Comparison of ENCODE assay signal across 8 cellular contexts in the genomic region with DNA sequence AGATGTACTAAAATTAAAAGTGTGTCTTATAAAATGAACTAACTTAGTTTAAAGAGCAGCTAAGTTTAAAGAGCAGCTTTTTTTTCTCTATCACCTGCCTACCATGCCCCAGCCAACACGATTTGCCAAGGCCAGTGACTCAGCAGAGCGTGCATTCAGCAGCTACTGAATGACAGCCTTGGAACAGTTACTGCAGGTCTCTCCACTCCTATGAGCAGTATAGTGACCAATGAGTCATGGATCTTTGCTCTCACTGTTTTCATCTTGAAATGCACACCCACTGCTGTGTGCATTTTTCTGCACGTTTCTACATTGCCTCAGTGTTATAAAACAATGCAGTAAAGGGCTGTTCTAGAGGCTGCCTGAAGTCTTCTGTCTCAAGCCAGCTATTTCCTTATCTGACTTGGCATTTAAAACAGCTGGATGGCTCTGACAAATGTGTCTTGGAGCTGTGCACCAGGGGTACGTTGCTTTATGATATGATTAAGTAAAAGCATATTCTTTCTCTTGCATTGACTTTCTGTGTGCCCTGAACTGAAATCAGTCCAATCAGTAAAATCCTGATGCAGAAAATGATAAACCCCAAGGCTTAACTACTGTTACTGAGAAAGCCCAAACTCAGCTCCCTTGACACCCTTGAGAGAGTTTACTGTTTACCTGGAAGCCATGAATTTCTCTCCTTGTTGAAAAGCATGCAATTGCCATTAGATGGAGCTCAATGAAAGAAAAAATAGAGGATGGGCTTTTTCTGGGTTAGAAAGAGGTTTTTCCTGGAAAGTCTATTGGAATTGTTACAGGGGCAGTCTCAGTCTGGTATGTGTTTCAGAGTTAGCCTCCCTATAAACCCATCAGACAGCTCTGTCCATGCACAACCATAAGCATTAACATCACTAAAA.
DNase-seq lines count a peak whose midpoint lies in the region; ATAC-seq, FAIRE-seq and TF ChIP-seq lines count a peak whose summit lies in the region.

No MANE protein-coding gene starts in this region.

- H3K27me3 ChIP-seq in AG04450 (ENCODE audit: control insufficient read depth, insufficient read depth, low read length) (no peaks in the 10 kb centered on the region), astrocyte (ENCODE audit: insufficient read depth, low read length) (no peaks in the 10 kb centered on the region), Caco-2 (replicated peaks; ENCODE audit: control insufficient read depth, insufficient read depth, low read length) (no peaks in the 10 kb centered on the region)

- no peaks in the 10 kb centered on the region for H3K4me1 ChIP-seq in astrocyte (ENCODE audit: insufficient read depth, low read length)
- H3K4me1 ChIP-seq in Caco-2, result no peaks in the 10 kb centered on the region

- ATAC-seq in stimulated activated memory B cell treated with anti-CD40 and anti-IgM and Interleukin-4, amounts not matched to agents 10 μg/mL and 1 μg/mL and 100 μg/mL, for 72 hours, result no peak

- no peak overlapping the region for H2AFZ ChIP-seq in astrocyte (ENCODE audit: low read depth, low read length)

- intact Hi-C loops in Caco-2 (cut with micrococcal nuclease; ENCODE audit: unreplicated experiment), result loop anchor here (1.0 to 10.0 kb wide), 3 partner anchors 84 to 162 kb away; a partner anchor contains a TSS

- CTCF ChIA-PET in AG04450 (lab: Charles Lee), result interaction anchor here (0.5 to 1.6 kb wide), 8 partner anchors 13 to 650 kb away, joined by 3 to 10 read pairs (median 4); no protein-coding TSS in a partner anchor
- CTCF ChIA-PET in Caco-2 (lab: Charles Lee), result interaction anchor here (1.8 kb wide), 1 partner anchor 84 kb away, joined by 7 read pairs; no protein-coding TSS in a partner anchor

- no peak for FAIRE-seq in astrocyte (lab: Jason Lieb, UNC)
- FAIRE-seq in islet of Langerhans (lab: Jason Lieb, UNC), result peak; percentile 58

- H3K9me3 ChIP-seq in AG04450 (ENCODE audit: control insufficient read depth, insufficient read depth, low read length) (no peaks in the 10 kb centered on the region), astrocyte (ENCODE audit: insufficient read depth, low read depth, low read length) (no peaks in the 10 kb centered on the region), Caco-2 (no peaks in the 10 kb centered on the region)

- no peak overlapping the region for H3K4me3 Mint-ChIP-seq in astrocyte (ENCODE audit: unreplicated experiment)
- H3K4me3 Mint-ChIP-seq in Caco-2 (ENCODE audit: unreplicated experiment), result no peak overlapping the region
- H3K4me3 Mint-ChIP-seq in stimulated activated memory B cell treated with anti-CD40 and anti-IgM and Interleukin-4, amounts not matched to agents 10 μg/mL and 1 μg/mL and 100 μg/mL, for 72 hours, result no peak overlapping the region

- H3K9me3 Mint-ChIP-seq in astrocyte (ENCODE audit: unreplicated experiment) (peaks cover 3% of the 10 kb centered on the region), Caco-2 (ENCODE audit: unreplicated experiment) (no peaks in the 10 kb centered on the region)
- H3K9me3 Mint-ChIP-seq in stimulated activated memory B cell treated with anti-CD40 and anti-IgM and Interleukin-4, amounts not matched to agents 10 μg/mL and 1 μg/mL and 100 μg/mL, for 72 hours, result no peaks in the 10 kb centered on the region

- H3K4me3 ChIP-seq in AG04450 (ENCODE audit: low read depth, low read length) (no peak overlapping the region), astrocyte (ENCODE audit: insufficient read depth, low read depth, low read length) (no peak overlapping the region), Caco-2 (ENCODE audit: low read depth, low read length) (no peak overlapping the region)

- peaks cover 20% of the 10 kb centered on the region for H3K4me1 Mint-ChIP-seq in astrocyte (ENCODE audit: low read depth, unreplicated experiment)
- no peaks in the 10 kb centered on the region for H3K4me1 Mint-ChIP-seq in Caco-2 (ENCODE audit: low read depth, unreplicated experiment)
- H3K4me1 Mint-ChIP-seq in stimulated activated memory B cell treated with anti-CD40 and anti-IgM and Interleukin-4, amounts not matched to agents 10 μg/mL and 1 μg/mL and 100 μg/mL, for 72 hours, result no peaks in the 10 kb centered on the region

- TF ChIP-seq CTCF in AG04450 (IDR thresholded peaks at IDR 0.05; ENCODE audit: low read depth, low read length) (0 out of 2 replicates have a peak, but pooled peaks have one; percentile 1), astrocyte (IDR thresholded peaks at IDR 0.05; ENCODE audit: insufficient read depth, low read depth, low read length) (no peak), Caco-2 (IDR thresholded peaks at IDR 0.05; ENCODE audit: insufficient read depth in 1 of 2, low read depth in 1 of 2, low read length in 1 of 2, severe bottlenecking in 1 of 2, unreplicated experiment in 1 of 2) (no peak)

- H3K4me2 ChIP-seq in astrocyte (ENCODE audit: low read length), result peak overlapping the region; percentile 32

- H4K20me1 ChIP-seq in astrocyte (ENCODE audit: insufficient read depth, low read length), result no peaks in the 10 kb centered on the region

- no TSS peak for BruUV-seq in Caco-2 (replicated peaks; lab: Mats Ljungman, UMichigan)

- H3K27ac Mint-ChIP-seq in astrocyte (ENCODE audit: unreplicated experiment) (no peak overlapping the region), Caco-2 (ENCODE audit: unreplicated experiment) (no peak overlapping the region)
- H3K27ac Mint-ChIP-seq in stimulated activated memory B cell treated with anti-CD40 and anti-IgM and Interleukin-4, amounts not matched to agents 10 μg/mL and 1 μg/mL and 100 μg/mL, for 72 hours, result no peak overlapping the region

- no peaks in the 10 kb centered on the region for H3K27me3 Mint-ChIP-seq in astrocyte (ENCODE audit: low read depth, unreplicated experiment)
- peaks cover 4% of the 10 kb centered on the region for H3K27me3 Mint-ChIP-seq in Caco-2 (ENCODE audit: insufficient read depth, unreplicated experiment)
- no peaks in the 10 kb centered on the region for H3K27me3 Mint-ChIP-seq in stimulated activated memory B cell treated with anti-CD40 and anti-IgM and Interleukin-4, amounts not matched to agents 10 μg/mL and 1 μg/mL and 100 μg/mL, for 72 hours

- peaks cover 2% of the 10 kb centered on the region for H3K36me3 Mint-ChIP-seq in astrocyte (ENCODE audit: low read depth, unreplicated experiment)
- no peaks in the 10 kb centered on the region for H3K36me3 Mint-ChIP-seq in Caco-2 (ENCODE audit: insufficient read depth, unreplicated experiment)
- H3K36me3 Mint-ChIP-seq in stimulated activated memory B cell treated with anti-CD40 and anti-IgM and Interleukin-4, amounts not matched to agents 10 μg/mL and 1 μg/mL and 100 μg/mL, for 72 hours, result no peaks in the 10 kb centered on the region

- H3K79me2 ChIP-seq in astrocyte (ENCODE audit: insufficient read depth, low read length), result no peaks in the 10 kb centered on the region

- DNase-seq in AG04450 (ENCODE audit: low read depth, low spot score), result peak; percentile 63
- DNase-seq in HT1080 (ENCODE audit: low read depth), result peak; percentile 90
- DNase-seq in astrocyte (ENCODE audit: low read depth), result peak; percentile 80
- DNase-seq in stromal cell of bone marrow (ENCODE audit: low read depth), result peak; percentile 39
- no peak for DNase-seq in Caco-2
- no peak for DNase-seq in NCI-H2171 (lab: John Stamatoyannopoulos, UW)

- POLR2A ChIA-PET in AG04450 (lab: Yijun Ruan, JAX), result interaction anchor here (1.2 kb wide), 2 partner anchors 13 to 160 kb away, joined by 3 to 5 read pairs; a partner anchor contains a TSS
- POLR2A ChIA-PET in Caco-2 (lab: Charles Lee), result no interaction called here

- H3K9ac ChIP-seq in astrocyte (ENCODE audit: low read length), result no peak overlapping the region

- H3K36me3 ChIP-seq in astrocyte (ENCODE audit: insufficient read depth, low read length) (no peaks in the 10 kb centered on the region), Caco-2 (ENCODE audit: control insufficient read depth, insufficient read depth, low read length) (no peaks in the 10 kb centered on the region)

- no peak overlapping the region for H3K27ac ChIP-seq in AG04450 (ENCODE audit: low read depth, low read length)
- no peak overlapping the region for H3K27ac ChIP-seq in astrocyte (ENCODE audit: low read depth, low read length)

Comparison
In these comparisons a context has a peak if more than half of its experiments do, and no peak if none do; other contexts are left out.
1. DNase-seq: peak in AG04450 (single experiment), HT1080 (single experiment), astrocyte (single experiment) and stromal cell of bone marrow (single experiment); none in Caco-2 (0 of 2) and NCI-H2171 (single experiment).